9 cellular contexts compared by ENCODE assay signal in genomic region chr22:46547883-46548244, GRCh38. TPM values are rescaled to one million over a fixed set of nuclear protein-coding genes. Genes with fewer than 3 reads are reported as not detected.
DNase-seq lines count a peak whose midpoint lies in the region; ATAC-seq and TF ChIP-seq lines count a peak whose summit lies in the region.
"Had no signal": no experiment of that assay in that cellular context is flagged by ENCODE, and none has a peak within 500 bp of the region (broad histone marks: within the 10 kb centered on the region; RNA-seq: fewer than 3 reads in every experiment).

No MANE protein-coding gene starts in this region.

- TF ChIP-seq CTCF in epithelial cell of esophagus (IDR thresholded peaks at IDR 0.05; ENCODE audit: insufficient read depth, low read depth, low read length, missing control alignments) (no peak), lung (IDR thresholded peaks at IDR 0.05; ENCODE audit: control extremely low read depth, extremely low read depth) (no peak), upper lobe of left lung (IDR thresholded peaks at IDR 0.05) (no peak)

- H3K4me3 ChIP-seq in MG63, result no peak overlapping the region
- no peak overlapping the region for H3K4me3 ChIP-seq in epithelial cell of esophagus (ENCODE audit: low read length)
- H3K4me3 ChIP-seq in lung, result no peak overlapping the region
- H3K4me3 ChIP-seq in upper lobe of left lung, result no peak overlapping the region

- peak in 1 of 4 donors; percentile 10 for TF ChIP-seq POLR2A in upper lobe of left lung (IDR thresholded peaks at IDR 0.05)

- ATAC-seq in lung (ENCODE audit: insufficient read depth, low FRiP score) (peak; percentile 50), upper lobe of left lung (ENCODE audit: low FRiP score in 2 of 2) (peak; percentile 41 to 82), HG02588 (IDR thresholded peaks at IDR 0.05; ENCODE audit: unreplicated experiment) (no peak), HG02759 (IDR thresholded peaks at IDR 0.05; ENCODE audit: unreplicated experiment) (no peak)

- peak overlapping the region; percentile 86 to 97 for H3K27ac ChIP-seq in lung (ENCODE audit: low read depth in 1 of 2, low read length in 1 of 2)
- peak overlapping the region; percentile 78 to 91 (median 82) for H3K27ac ChIP-seq in upper lobe of left lung

- H3K27me3 ChIP-seq in MG63, result no peaks in the 10 kb centered on the region
- no peaks in the 10 kb centered on the region for H3K27me3 ChIP-seq in lung (ENCODE audit: control insufficient read depth, insufficient read depth)
- H3K27me3 ChIP-seq in upper lobe of left lung, result no peaks in the 10 kb centered on the region

- H3K9me3 ChIP-seq in MG63 (no peaks in the 10 kb centered on the region), lung (ENCODE audit: control insufficient read depth in 2 of 2, insufficient read depth in 1 of 2, low read length in 1 of 2) (peaks cover 0 to 8% of the 10 kb centered on the region in 2 donors), upper lobe of left lung (peaks cover 0 to 8% (median 2%) of the 10 kb centered on the region in 4 donors)

- 44 to 51% methylated on average over 3 of the region's 3 CpGs for WGBS in lung, 2 donors
- WGBS in upper lobe of left lung, 2 donors, result 46% methylated on average over 3 of the region's 3 CpGs; no CpG with 5 or more reads in 1 of the 2 donors

- DNase-seq in MG63 (peak; percentile 90), epithelial cell of esophagus (ENCODE audit: low read depth) (peak; percentile 70), lung (ENCODE audit: low spot score) (peak; percentile 67), upper lobe of left lung (peak in 1 of 2 donors; percentile 83), NCI-H2227 (lab: John Stamatoyannopoulos, UW; ENCODE audit: unreplicated experiment) (no peak)
- DNase-seq in activated CD8-positive, alpha-beta memory T cell treated with anti-CD3 and anti-CD28 coated beads for 24 hours, result no peak
- DNase-seq: cortex of kidney had no signal

- TF ChIP-seq EP300 in upper lobe of left lung (IDR thresholded peaks at IDR 0.05), result peak in 1 of 4 donors; percentile 19

- no peaks in the 10 kb centered on the region for H3K36me3 ChIP-seq in MG63
- H3K36me3 ChIP-seq in lung (ENCODE audit: control insufficient read depth in 2 of 2, insufficient read depth in 2 of 2, low read length in 2 of 2), result no peaks in the 10 kb centered on the region
- no peaks in the 10 kb centered on the region for H3K36me3 ChIP-seq in upper lobe of left lung

- H3K4me1 ChIP-seq in lung (ENCODE audit: control insufficient read depth in 2 of 2, insufficient read depth in 2 of 2, low read length in 2 of 2) (peaks cover 0 to 9% of the 10 kb centered on the region in 2 donors), upper lobe of left lung (peaks cover 24 to 31% (median 27%) of the 10 kb centered on the region in 4 donors)

RNA-seq across cellular contexts. Expression of gene CELSR1, which starts 10.4 kb away (rescaled TPM):
- 0.30 and 0.59 TPM in 2 replicates for total RNA-seq in MG63 (2014; rRNA removed; shearing (Covaris generic); ENCODE audit: low replicate concordance)
- total RNA-seq in lung, result 10 to 100 TPM; 36.1 to 65.9 TPM
- polyA plus RNA-seq in lung, result 10 to 100 TPM; 14.0 to 29.3 TPM
- total RNA-seq in upper lobe of left lung, result 100 to 1,000 TPM in 2 of 6 donors, 10 to 100 TPM in 4; 45.1 to 145 (median 80.1) TPM

Comparison
In these comparisons a context has a peak if more than half of its experiments do, and no peak if none do; other contexts are left out.
1. DNase-seq: peak in MG63 (single experiment), epithelial cell of esophagus (single experiment) and lung (single experiment); none in activated CD8-positive, alpha-beta memory T cell treated with anti-CD3 and anti-CD28 coated beads for 24 hours (single experiment) and NCI-H2227 (single experiment).
2. ATAC-seq: peak in lung (single experiment) and upper lobe of left lung (2 of 2); none in HG02588 (single experiment) and HG02759 (single experiment).
3. RNA of gene CELSR1, which starts 10.4 kb away (total RNA-seq): 45.1 to 145 TPM in upper lobe of left lung and 36.1 to 65.9 TPM in lung; 0.30 to 0.59 TPM in MG63; every median in the first group is over 10 times any median in the second.